Comparison of ENCODE assay signal across 1 cellular context in genomic region chr6:43990275-43990626, GRCh38.
TF ChIP-seq lines count a peak whose summit lies in the region.

No MANE protein-coding gene starts in this region.

TF ChIP-seq in A549, 52 proteins besides CTCF, POLR2A, EP300 and RAD21 (continued from another document):
- TF ChIP-seq MYC (IDR thresholded peaks at IDR 0.05; ENCODE audit: borderline replicate concordance, low read length) (no peak), HOXB13 (CRISPR knock-in tag; IDR thresholded peaks at IDR 0.05; ENCODE audit: low read depth) (no peak), FOSB (CRISPR knock-in tag; IDR thresholded peaks at IDR 0.05) (no peak), FOXS1 (CRISPR knock-in tag; IDR thresholded peaks at IDR 0.05) (no peak)
